ENCODE assay signal across 26 cellular contexts in genomic region chr6:37149750-37150149, GRCh38. TPM values are rescaled to one million over a fixed set of nuclear protein-coding genes. Genes with fewer than 3 reads are reported as not detected.
A peak's percentile ranks its signal among the peaks of the same experiment; 100 is the strongest.
DNase-seq lines count a peak whose midpoint lies in the region; TF ChIP-seq lines count a peak whose summit lies in the region.
"Had no signal": no experiment of that assay in that cellular context is flagged by ENCODE, and none has a peak within 500 bp of the region (broad histone marks: within the 10 kb centered on the region; RNA-seq: fewer than 3 reads in every experiment).

No MANE protein-coding gene starts in this region.

- no TSS peak for BruUV-seq in A673 (replicated peaks; lab: Mats Ljungman, UMichigan)

- no peak overlapping the region for H3K27ac ChIP-seq in A673 (ENCODE audit: low read depth, low read length, poor library complexity, severe bottlenecking)
- peak overlapping the region; percentile 7 to 88 (median 81); a peak in 20 of 22 replicates for H3K27ac ChIP-seq in BLaER1 treated with 17β-estradiol and CSF1 and Interleukin-3, amounts not matched to agents 10 nM and 100 nM
- peak overlapping the region; percentile 94 for H3K27ac ChIP-seq in OCI-LY3 (ENCODE audit: low read length)
- H3K27ac ChIP-seq: adrenal gland, brain microvascular endothelial cell, left ventricle myocardium inferior, ovary had no signal

- H4K20me1 ChIP-seq in BLaER1 treated with 17β-estradiol and CSF1 and Interleukin-3, amounts not matched to agents 10 nM and 100 nM, result no peaks in the 10 kb centered on the region
- no peaks in the 10 kb centered on the region for H4K20me1 ChIP-seq in OCI-LY3 (ENCODE audit: insufficient read depth, low read length)

- peak; percentile 76 for DNase-seq in A673 (ENCODE audit: low spot score)
- DNase-seq in myocyte (ENCODE audit: low read depth), result peak; percentile 80
- DNase-seq in HuH-7.5 (ENCODE audit: low spot score), result no peak
- no peak for DNase-seq in BE2C
- DNase-seq in NCI-H2107 (lab: John Stamatoyannopoulos, UW), result no peak
- DNase-seq: activated CD4-positive, alpha-beta T cell treated with anti-CD3 and anti-CD28 coated beads for 36 hours; activated CD8-positive, alpha-beta memory T cell treated with anti-CD3 and anti-CD28 coated beads for 24 hours; activated gamma-delta T cell; activated T-cell treated with anti-CD3 and anti-CD28 coated beads, Interleukin-2, amount 50 U/mL, for 1 hour; brain microvascular endothelial cell; CD4-positive, alpha-beta T cell; KBM-7; left ventricle myocardium inferior; MM.1S; natural killer cell; NCI-H1417 treated with DMSO at 0.1 percent for 48 hours; NCI-H2081 treated with DMSO at 0.1 percent for 48 hours; NCI-H446 treated with DMSO at 0.1 percent for 48 hours; PC-3; SK-N-SH; small intestine; trophoblast cell had no signal

- TF ChIP-seq CTCF in A673 (conservative IDR thresholded peaks at IDR 0.05; ENCODE audit: low read depth, low read length) (no peak), OCI-LY3 (IDR thresholded peaks at IDR 0.05; ENCODE audit: low read depth, low read length) (no peak), BE2C (IDR thresholded peaks at IDR 0.05; ENCODE audit: low read depth, low read length) (no peak)

- POLR2A ChIA-PET in A673 (lab: Charles Lee; ENCODE audit: low non-redundant PET), result no interaction called here

- H3K36me3 ChIP-seq in A673 (ENCODE audit: insufficient read depth, low read length, poor library complexity, severe bottlenecking), result no peaks in the 10 kb centered on the region
- H3K36me3 ChIP-seq in BLaER1 treated with 17β-estradiol and CSF1 and Interleukin-3, amounts not matched to agents 10 nM and 100 nM, result no peaks in the 10 kb centered on the region
- H3K36me3 ChIP-seq in OCI-LY3 (replicated peaks; ENCODE audit: low read depth, low read length), result no peaks in the 10 kb centered on the region
- no peaks in the 10 kb centered on the region for H3K36me3 ChIP-seq in BE2C
- H3K36me3 ChIP-seq: adrenal gland, brain microvascular endothelial cell, left ventricle myocardium inferior, ovary had no signal

- 0 out of 2 replicates have a peak, but pooled peaks cover 3% of the 10 kb centered on the region for H3K79me2 ChIP-seq in OCI-LY3 (ENCODE audit: low read length)

- H3K27me3 ChIP-seq in A673 (replicated peaks; ENCODE audit: insufficient read depth, low read depth, low read length, poor library complexity), result no peaks in the 10 kb centered on the region
- H3K27me3 ChIP-seq in BLaER1 treated with 17β-estradiol and CSF1 and Interleukin-3, amounts not matched to agents 10 nM and 100 nM, result no peaks in the 10 kb centered on the region
- no peaks in the 10 kb centered on the region for H3K27me3 ChIP-seq in OCI-LY3 (ENCODE audit: low read depth, low read length)
- H3K27me3 ChIP-seq in BE2C, result no peaks in the 10 kb centered on the region
- H3K27me3 ChIP-seq: adrenal gland, brain microvascular endothelial cell, ovary had no signal

- H3K4me3 ChIP-seq in A673 (ENCODE audit: low read depth, low read length, poor library complexity, severe bottlenecking) (no peak overlapping the region), OCI-LY3 (ENCODE audit: low read length) (peak overlapping the region; percentile 13; the same call in 1 of the 2 replicates), BE2C (ENCODE audit: low read depth, low read length) (no peak overlapping the region)
- H3K4me3 ChIP-seq in BLaER1 treated with 17β-estradiol and CSF1 and Interleukin-3, amounts not matched to agents 10 nM and 100 nM, result peak overlapping the region in 4 of 10 experiments; percentile 10 to 22 (median 14); a peak in 3 of 20 replicates
- H3K4me3 ChIP-seq: adrenal gland, left ventricle myocardium inferior, ovary had no signal

- H3K4me1 ChIP-seq in A673 (ENCODE audit: insufficient read depth, low read length, poor library complexity, severe bottlenecking) (peaks cover 17% of the 10 kb centered on the region), OCI-LY3 (ENCODE audit: low read length) (peaks cover 92% of the 10 kb centered on the region), BE2C (peaks cover 3% of the 10 kb centered on the region)
- H3K4me1 ChIP-seq in BLaER1 treated with 17β-estradiol and CSF1 and Interleukin-3, amounts not matched to agents 10 nM and 100 nM, result peaks cover 23 to 56% (median 44%) of the 10 kb centered on the region in 10 experiments
- H3K4me1 ChIP-seq: adrenal gland had no signal

- H2AFZ ChIP-seq in OCI-LY3 (ENCODE audit: low read depth, low read length), result no peak overlapping the region

- H3K9me3 ChIP-seq in A673 (ENCODE audit: low read depth, low read length, poor library complexity, severe bottlenecking) (no peaks in the 10 kb centered on the region), OCI-LY3 (ENCODE audit: insufficient read depth, low read length) (no peaks in the 10 kb centered on the region), BE2C (no peaks in the 10 kb centered on the region)
- H3K9me3 ChIP-seq in BLaER1 treated with 17β-estradiol and CSF1 and Interleukin-3, amounts not matched to agents 10 nM and 100 nM (replicated peaks in 1 of 11), result no peaks in the 10 kb centered on the region
- H3K9me3 ChIP-seq: adrenal gland, left ventricle myocardium inferior, ovary, SK-N-SH had no signal

- peak overlapping the region; percentile 73 to 87 (median 83) for H3K4me2 ChIP-seq in BLaER1 treated with 17β-estradiol and CSF1 and Interleukin-3, amounts not matched to agents 10 nM and 100 nM
- peak overlapping the region; percentile 56 for H3K4me2 ChIP-seq in OCI-LY3 (ENCODE audit: low read length)
- H3K4me2 ChIP-seq: SK-N-SH had no signal

- intact Hi-C loops in A673 (cut with micrococcal nuclease; ENCODE audit: unreplicated experiment), result no loop called here

- peak overlapping the region in 9 of 11 experiments; percentile 36 to 71 (median 65); a peak in 16 of 22 replicates for H3K9ac ChIP-seq in BLaER1 treated with 17β-estradiol and CSF1 and Interleukin-3, amounts not matched to agents 10 nM and 100 nM
- peak overlapping the region; percentile 81 for H3K9ac ChIP-seq in OCI-LY3 (ENCODE audit: low read length)
- H3K9ac ChIP-seq: SK-N-SH had no signal

- CTCF ChIA-PET in A673 (lab: Charles Lee), result no interaction called here

RNA-seq across cellular contexts. Expression of gene PIM1, which starts 20.2 kb away (rescaled TPM):
- total RNA-seq in A673 (2021) (8.9 and 10.6 TPM in 2 replicates), myocyte (3.0 and 4.6 TPM in 2 replicates)
- 6.6 TPM for polyA plus RNA-seq in myocyte (2012)
- polyA plus RNA-seq in BE2C (2012; ENCODE audit: insufficient read depth, insufficient read length, low read depth), result 64.9 TPM

Comparison
In these comparisons a context has a peak if more than half of its experiments do, and no peak if none do; other contexts are left out.
1. DNase-seq: peak in A673 (single experiment) and myocyte (single experiment); none in HuH-7.5 (single experiment), BE2C (single experiment) and NCI-H2107 (single experiment).